16 cellular contexts compared by ENCODE assay signal in genomic region chr17:55266958-55267688, GRCh38. TPM values are rescaled to one million over a fixed set of nuclear protein-coding genes. Genes with fewer than 3 reads are reported as not detected.
DNase-seq lines count a peak whose midpoint lies in the region; ATAC-seq and TF ChIP-seq lines count a peak whose summit lies in the region.
"Had no signal": no experiment of that assay in that cellular context is flagged by ENCODE, and none has a peak within 500 bp of the region (broad histone marks: within the 10 kb centered on the region; RNA-seq: fewer than 3 reads in every experiment).

No MANE protein-coding gene starts in this region.

- no peak for TF ChIP-seq CTCF in left ventricle myocardium inferior (IDR thresholded peaks at IDR 0.05; ENCODE audit: borderline replicate concordance)
- TF ChIP-seq CTCF in gastroesophageal sphincter (IDR thresholded peaks at IDR 0.05) = peak in 2 of 4 experiments; percentile 28 to 35
- TF ChIP-seq CTCF in sigmoid colon (IDR thresholded peaks at IDR 0.05) = no peak
- no peak for TF ChIP-seq CTCF in PC-9 (conservative IDR thresholded peaks at IDR 0.05)

- no TSS peak for BruUV-seq in PC-9 (replicated peaks; lab: Mats Ljungman, UMichigan)

- H4K20me1 ChIP-seq in PC-9 (ENCODE audit: insufficient read depth) = no peaks in the 10 kb centered on the region

- no peaks in the 10 kb centered on the region for H3K9me2 ChIP-seq in PC-9 (ENCODE audit: insufficient read depth)

- no peak for ATAC-seq in Right ventricle myocardium superior (ENCODE audit: poor library complexity)
- ATAC-seq in gastroesophageal sphincter = no peak
- peak; percentile 16 for ATAC-seq in aorta (ENCODE audit: low FRiP score)

- CTCF ChIA-PET in PC-9 (lab: Charles Lee) = no interaction called here

- POLR2A ChIA-PET in PC-9 (lab: Charles Lee; ENCODE audit: unreplicated experiment) = no interaction called here

- H3K9me3 ChIP-seq in left ventricle myocardium inferior (replicated peaks) (no peaks in the 10 kb centered on the region), gastroesophageal sphincter (no peaks in the 10 kb centered on the region), sigmoid colon (no peaks in the 10 kb centered on the region), aorta (ENCODE audit: control insufficient read depth, low read length) (no peaks in the 10 kb centered on the region), PC-9 (ENCODE audit: insufficient read depth, low read depth) (no peaks in the 10 kb centered on the region)

- peaks cover 65% of the 10 kb centered on the region for H3K4me1 ChIP-seq in left ventricle myocardium inferior
- peaks cover 0 to 56% (median 5%) of the 10 kb centered on the region in 3 donors for H3K4me1 ChIP-seq in gastroesophageal sphincter
- peaks cover 0 to 67% (median 47%) of the 10 kb centered on the region in 4 donors for H3K4me1 ChIP-seq in sigmoid colon
- peaks cover 2 to 6% of the 10 kb centered on the region in 2 donors for H3K4me1 ChIP-seq in aorta (ENCODE audit: control insufficient read depth in 1 of 2, insufficient read depth in 2 of 2, low read length in 2 of 2)
- H3K4me1 ChIP-seq in PC-9 (replicated peaks; ENCODE audit: insufficient read depth) = no peaks in the 10 kb centered on the region

- WGBS in gastroesophageal sphincter (ENCODE audit: low coverage in 1 of 2), 2 donors = 7 to 10% methylated on average over 3 of the region's 3 CpGs
- WGBS in sigmoid colon, 2 donors = 53% methylated on average over 3 of the region's 3 CpGs
- 3 to 7% methylated on average over 3 of the region's 3 CpGs for WGBS in aorta, 2 donors

- no peak overlapping the region for H2AFZ ChIP-seq in PC-9

- intact Hi-C loops in left ventricle myocardium inferior (cut with micrococcal nuclease) (no loop called here), Right ventricle myocardium superior (cut with DNase I) (no loop called here), sigmoid colon (cut with DNase I) (loop anchor here (10.0 kb wide), 1 partner anchor 158 kb away; the partner anchor contains the start of gene MMD), aorta (cut with DNase I) (no loop called here), PC-9 (cut with micrococcal nuclease; ENCODE audit: unreplicated experiment) (no loop called here)

- H3K4me2 ChIP-seq in PC-9 = no peak overlapping the region

- H3K4me3 ChIP-seq in left ventricle myocardium inferior = peak overlapping the region; percentile 73
- H3K4me3 ChIP-seq in gastroesophageal sphincter = peak overlapping the region; percentile 78 to 90
- peak overlapping the region; percentile 70 to 81 (median 74) for H3K4me3 ChIP-seq in sigmoid colon
- H3K4me3 ChIP-seq in aorta (ENCODE audit: low read length in 2 of 2) = peak overlapping the region in 1 of 2 donors; percentile 7
- H3K4me3 ChIP-seq in PC-9 = no peak overlapping the region
- H3K4me3 ChIP-seq: cardiac muscle cell had no signal

- DNase-seq in left ventricle myocardium inferior = no peak
- no peak for DNase-seq in Right ventricle myocardium superior
- DNase-seq in sigmoid colon = peak; percentile 75
- no peak for DNase-seq in aorta
- DNase-seq in EL = no peak
- no peak for DNase-seq in SW 1271 (lab: John Stamatoyannopoulos, UW)
- DNase-seq in PC-9 = no peak
- DNase-seq: activated CD4-positive, alpha-beta T cell treated with anti-CD3 and anti-CD28 coated beads for 4 hours; activated naive CD4-positive, alpha-beta T cell treated with anti-CD3 and anti-CD28 coated beads, Interleukin-2, amount 50 U/mL, for 16 hours; DMS79 treated with DMSO at 0.1 percent for 48 hours; KG1; NCI-H1105 treated with DMSO at 0.1 percent for 48 hours; NCI-H2171 treated with DMSO at 0.1 percent for 48 hours; SHP77 treated with DMSO at 0.1 percent for 48 hours had no signal

- H3F3A ChIP-seq in PC-9 (ENCODE audit: insufficient read depth, low read depth) = no peaks in the 10 kb centered on the region

- peaks cover 21% of the 10 kb centered on the region for H3K27me3 ChIP-seq in left ventricle myocardium inferior (ENCODE audit: low read depth)
- no peaks in the 10 kb centered on the region for H3K27me3 ChIP-seq in gastroesophageal sphincter
- no peaks in the 10 kb centered on the region for H3K27me3 ChIP-seq in sigmoid colon
- no peaks in the 10 kb centered on the region for H3K27me3 ChIP-seq in aorta (ENCODE audit: control insufficient read depth in 1 of 2, insufficient read depth in 2 of 2, low read length in 1 of 2)
- peaks cover 28% of the 10 kb centered on the region for H3K27me3 ChIP-seq in PC-9 (ENCODE audit: insufficient read depth, low read depth)

- peak overlapping the region; percentile 86 for H3K27ac ChIP-seq in left ventricle myocardium inferior (replicated peaks)
- H3K27ac ChIP-seq in gastroesophageal sphincter = peak overlapping the region; percentile 95 to 97 (median 96)
- H3K27ac ChIP-seq in sigmoid colon = peak overlapping the region; percentile 88 to 97 (median 95)
- peak overlapping the region; percentile 39 to 73 for H3K27ac ChIP-seq in aorta (ENCODE audit: low read depth in 1 of 2, low read length in 2 of 2)
- H3K27ac ChIP-seq in PC-9 = no peak overlapping the region
- H3K27ac ChIP-seq: cardiac muscle cell had no signal

- TF ChIP-seq POLR2A in gastroesophageal sphincter (IDR thresholded peaks at IDR 0.05) = no peak
- no peak for TF ChIP-seq POLR2A in sigmoid colon (IDR thresholded peaks at IDR 0.05)

- no peaks in the 10 kb centered on the region for H3K79me2 ChIP-seq in PC-9 (ENCODE audit: low read depth)

- peaks cover 10% of the 10 kb centered on the region for H3K36me3 ChIP-seq in left ventricle myocardium inferior
- peaks cover 0 to 8% of the 10 kb centered on the region in 2 donors for H3K36me3 ChIP-seq in gastroesophageal sphincter
- no peaks in the 10 kb centered on the region for H3K36me3 ChIP-seq in sigmoid colon
- H3K36me3 ChIP-seq in aorta (ENCODE audit: control insufficient read depth in 1 of 2, insufficient read depth in 2 of 2, low read length in 1 of 2) = no peaks in the 10 kb centered on the region
- H3K36me3 ChIP-seq in PC-9 (ENCODE audit: low read depth) = no peaks in the 10 kb centered on the region
- H3K36me3 ChIP-seq: cardiac muscle cell had no signal

- no peak for TF ChIP-seq EP300 in gastroesophageal sphincter (IDR thresholded peaks at IDR 0.05)
- peak; percentile 46 to 91 (median 81) for TF ChIP-seq EP300 in sigmoid colon (IDR thresholded peaks at IDR 0.05)

RNA-seq across cellular contexts. Expression of gene HLF, which starts 2.4 kb away (rescaled TPM):
- 22.6 TPM for total RNA-seq in left ventricle myocardium inferior
- 31.6 TPM for total RNA-seq in Right ventricle myocardium superior
- total RNA-seq in gastroesophageal sphincter = 100 to 1,000 TPM in 3 of 4 donors, 10 to 100 TPM in 1; 59.4 to 186 (median 126) TPM
- total RNA-seq in sigmoid colon = 10 to 100 TPM; 41.7 to 54.0 (median 49.4) TPM
- 1 to 10 TPM in 2 of 3 donors, under 1 TPM in 1; 0.92 to 3.1 (median 3.0) TPM for polyA plus RNA-seq in sigmoid colon
- total RNA-seq in aorta = 10 to 100 TPM in 1 of 2 donors, 1 to 10 TPM in 1; 5.8 to 12.4 TPM
- polyA plus RNA-seq in aorta = 10 to 100 TPM in 1 of 2 donors, 1 to 10 TPM in 1; 2.0 to 11.8 TPM
- not detected in 2 replicates for total RNA-seq in PC-9 (2021)
